Comparison of ENCODE assay signal across 23 cellular contexts in the genomic region with DNA sequence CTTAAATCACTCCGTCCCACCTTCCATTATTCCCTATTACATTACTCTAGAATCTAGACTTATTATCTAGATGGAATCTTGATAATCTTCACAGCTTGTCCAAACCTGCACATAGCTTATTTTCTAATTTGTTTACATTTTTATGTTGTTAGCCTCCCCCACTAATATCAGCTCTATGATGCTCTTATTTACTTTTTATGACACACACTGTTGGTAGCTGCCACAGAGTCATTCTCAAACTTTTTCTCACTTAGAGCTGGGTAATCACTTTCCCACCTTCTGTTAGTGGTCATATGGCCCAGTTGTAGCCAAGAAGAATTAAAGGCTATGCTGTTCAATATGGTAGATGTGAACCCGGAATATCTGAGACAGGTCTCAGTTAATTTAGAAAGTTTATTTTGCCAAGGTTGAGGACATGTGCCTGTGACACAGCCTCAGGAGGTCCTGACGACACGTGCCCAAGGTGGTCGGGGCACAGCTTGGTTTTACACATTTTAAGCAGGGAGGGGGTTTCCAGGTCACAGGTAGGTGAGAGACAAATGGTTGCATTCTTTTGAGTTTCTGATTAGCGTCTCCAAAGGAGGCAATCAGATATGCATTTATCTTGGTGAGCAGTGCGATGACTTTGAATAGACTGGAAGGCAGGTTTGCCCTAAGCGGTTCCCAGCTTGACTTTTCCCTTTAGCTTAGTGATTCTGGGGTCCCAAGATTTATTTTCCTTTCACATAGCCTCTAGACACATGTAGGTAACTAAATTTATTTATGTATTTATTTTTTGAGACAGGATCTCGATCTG.
"Had no signal": no experiment of that assay in that cellular context is flagged by ENCODE, and none has a peak within 500 bp of the region (broad histone marks: within the 10 kb centered on the region; RNA-seq: fewer than 3 reads in every experiment).

No MANE protein-coding gene starts in this region.

- ATAC-seq: gastroesophageal sphincter; left cardiac atrium; lower lobe of right lung; psoas muscle; right lobe of liver; stimulated activated effector memory CD8-positive, alpha-beta T cell treated with anti-CD3 and anti-CD28 coated beads, Interleukin-12 subunit alpha, Interleukin-12 subunit beta, amount 100 ng/mL, for 72 hours; stimulated activated naive CD8-positive, alpha-beta T cell treated with anti-CD3 and anti-CD28 coated beads, Interleukin-15, Interleukin-2, amounts not matched to agents 100 U/mL and 50 U/mL, for 24 hours had no signal

- H3K27ac ChIP-seq: coronary artery, esophagus muscularis mucosa, gastroesophageal sphincter, left ventricle myocardium inferior, lower lobe of right lung, psoas muscle, right lobe of liver, suprapubic skin, thyroid gland had no signal

- H3K9me3 Mint-ChIP-seq: memory B cell, nephron, type B pancreatic cell had no signal

- H3K36me3 ChIP-seq: esophagus muscularis mucosa, gastroesophageal sphincter, left ventricle myocardium inferior, lower lobe of right lung, right lobe of liver, suprapubic skin, thyroid gland had no signal

- H3K27me3 ChIP-seq: esophagus muscularis mucosa, gastroesophageal sphincter, right lobe of liver, suprapubic skin, thyroid gland had no signal

- DNase-seq: effector CD4-positive, alpha-beta T cell; glutamatergic neuron; kidney; left cardiac atrium; left ventricle myocardium inferior; lower lobe of right lung; midbrain; naive B cell; psoas muscle; retina; right lobe of liver; stimulated activated CD4-positive, alpha-beta T cell treated with anti-CD3 and anti-CD28 coated beads, Interleukin-4, amount 100 ng/mL, for 1 hour; stimulated activated CD8-positive, alpha-beta memory T cell treated with anti-CD3 and anti-CD28 coated beads, Interleukin-4, amount 100 ng/mL, for 48 hours; stimulated activated naive CD8-positive, alpha-beta T cell treated with anti-CD3 and anti-CD28 coated beads, Interleukin-15, Interleukin-2, amounts not matched to agents 100 U/mL and 50 U/mL, for 24 hours; thyroid gland had no signal

- H3K4me3 Mint-ChIP-seq: memory B cell; naive B cell; nephron; stimulated activated effector memory CD8-positive, alpha-beta T cell treated with anti-CD3 and anti-CD28 coated beads, Interleukin-12 subunit alpha, Interleukin-12 subunit beta, amount 100 ng/mL, for 72 hours; type B pancreatic cell had no signal

- H3K27ac Mint-ChIP-seq: memory B cell; naive B cell; nephron; stimulated activated effector memory CD8-positive, alpha-beta T cell treated with anti-CD3 and anti-CD28 coated beads, Interleukin-12 subunit alpha, Interleukin-12 subunit beta, amount 100 ng/mL, for 72 hours had no signal

- H3K36me3 Mint-ChIP-seq: memory B cell; naive B cell; stimulated activated effector memory CD8-positive, alpha-beta T cell treated with anti-CD3 and anti-CD28 coated beads, Interleukin-12 subunit alpha, Interleukin-12 subunit beta, amount 100 ng/mL, for 72 hours; type B pancreatic cell had no signal

- H3K4me1 Mint-ChIP-seq: memory B cell; naive B cell; stimulated activated effector memory CD8-positive, alpha-beta T cell treated with anti-CD3 and anti-CD28 coated beads, Interleukin-12 subunit alpha, Interleukin-12 subunit beta, amount 100 ng/mL, for 72 hours had no signal

- H3K27me3 Mint-ChIP-seq: type B pancreatic cell had no signal

- H3K4me1 ChIP-seq: left ventricle myocardium inferior, lower lobe of right lung, right lobe of liver, suprapubic skin, thyroid gland had no signal

- H3K4me3 ChIP-seq: coronary artery, esophagus muscularis mucosa, gastroesophageal sphincter, left ventricle myocardium inferior, lower lobe of right lung, psoas muscle, right lobe of liver, suprapubic skin, thyroid gland had no signal
